ENCODE assay signal across 1 cellular context in genomic region chr18:12057419-12058039, GRCh38.
TF ChIP-seq lines count a peak whose summit lies in the region.

No MANE protein-coding gene starts in this region.

TF ChIP-seq in GM12878, 131 proteins besides CTCF, POLR2A, EP300 and RAD21:
- no peak for TF ChIP-seq HCFC1 (IDR thresholded peaks at IDR 0.05; ENCODE audit: low read length)
- no peak for TF ChIP-seq ZNF274 (IDR thresholded peaks at IDR 0.05; ENCODE audit: insufficient read depth, insufficient read length)
- no peak for TF ChIP-seq EZH2 (IDR thresholded peaks at IDR 0.05; ENCODE audit: borderline replicate concordance, control insufficient read depth, low read depth, low read length)
- TF ChIP-seq BHLHE40 (IDR thresholded peaks at IDR 0.05; ENCODE audit: borderline replicate concordance in 1 of 2, low read depth in 2 of 2, low read length in 1 of 2), result no peak
- TF ChIP-seq TAF1 (IDR thresholded peaks at IDR 0.05; ENCODE audit: borderline replicate concordance, low read depth, low read length), result no peak
- TF ChIP-seq SKIL (IDR thresholded peaks at IDR 0.05; ENCODE audit: low read depth, poor library complexity, severe bottlenecking), result no peak
- no peak for TF ChIP-seq ZNF217 (IDR thresholded peaks at IDR 0.05)
